In genomic region chr11:12922980-12923507, GRCh38 we compare ENCODE assay signal across 1 cellular context.
TF ChIP-seq lines count a peak whose summit lies in the region.

No MANE protein-coding gene starts in this region.

TF ChIP-seq in IMR-90, 13 proteins besides CTCF, POLR2A, EP300 and RAD21 (continued from another document):
- no peak for TF ChIP-seq USF2 (IDR thresholded peaks at IDR 0.05; ENCODE audit: low read depth, low read length)
